In the genomic region with DNA sequence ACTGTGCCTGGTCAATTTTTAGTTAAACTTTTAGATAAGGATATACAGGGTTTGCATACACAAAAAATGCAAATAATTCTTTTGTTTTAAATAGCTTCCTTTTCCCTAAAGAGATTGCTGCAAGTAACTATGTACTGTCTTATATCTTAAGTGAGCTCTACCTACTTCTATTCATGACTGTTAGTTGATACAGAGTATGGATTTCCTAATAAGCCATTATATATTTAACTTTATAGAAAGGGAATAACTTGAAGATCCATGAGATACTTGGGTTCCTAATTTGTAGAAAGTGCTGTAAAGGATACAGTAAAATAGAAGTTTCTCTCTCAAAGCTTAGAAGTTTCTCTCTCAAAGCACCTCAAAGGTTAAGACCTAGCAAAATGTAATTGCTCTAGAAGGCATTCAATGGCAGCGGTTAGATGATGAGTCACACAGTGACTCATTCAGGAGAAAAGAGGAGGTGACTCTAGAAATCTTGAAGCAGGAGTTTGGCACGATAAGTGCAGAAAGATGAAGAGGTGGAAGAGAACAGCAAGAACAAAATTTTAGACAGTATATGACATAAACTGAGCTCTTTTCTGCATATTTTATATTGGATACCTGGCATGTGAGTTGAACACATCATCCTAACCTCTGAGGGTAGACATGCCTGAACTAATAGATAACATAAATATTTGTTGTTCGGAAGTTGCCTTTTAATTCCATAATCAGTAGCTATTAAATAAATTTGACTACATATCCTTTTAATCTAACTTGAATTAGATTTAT, we compare ENCODE assay signal across 1 cellular context.
TF ChIP-seq lines count a peak whose summit lies in the region.

No MANE protein-coding gene starts in this region.

TF ChIP-seq in K562, 482 proteins besides CTCF, POLR2A, EP300 and RAD21 (continued from another document and continues in another):
- TF ChIP-seq PML (IDR thresholded peaks at IDR 0.05; ENCODE audit: low read length): no peak
- TF ChIP-seq FOSL1 (tag; conservative IDR thresholded peaks at IDR 0.05): peak; percentile 100
- no peak for TF ChIP-seq GATAD2A (IDR thresholded peaks at IDR 0.05)
- TF ChIP-seq SMAD4 (CRISPR knock-in tag; conservative IDR thresholded peaks at IDR 0.05): no peak
- TF ChIP-seq TAF7 (tag; IDR thresholded peaks at IDR 0.05): no peak
- TF ChIP-seq ZNF778 (CRISPR knock-in tag; IDR thresholded peaks at IDR 0.05): no peak
- TF ChIP-seq, protein P1, sequence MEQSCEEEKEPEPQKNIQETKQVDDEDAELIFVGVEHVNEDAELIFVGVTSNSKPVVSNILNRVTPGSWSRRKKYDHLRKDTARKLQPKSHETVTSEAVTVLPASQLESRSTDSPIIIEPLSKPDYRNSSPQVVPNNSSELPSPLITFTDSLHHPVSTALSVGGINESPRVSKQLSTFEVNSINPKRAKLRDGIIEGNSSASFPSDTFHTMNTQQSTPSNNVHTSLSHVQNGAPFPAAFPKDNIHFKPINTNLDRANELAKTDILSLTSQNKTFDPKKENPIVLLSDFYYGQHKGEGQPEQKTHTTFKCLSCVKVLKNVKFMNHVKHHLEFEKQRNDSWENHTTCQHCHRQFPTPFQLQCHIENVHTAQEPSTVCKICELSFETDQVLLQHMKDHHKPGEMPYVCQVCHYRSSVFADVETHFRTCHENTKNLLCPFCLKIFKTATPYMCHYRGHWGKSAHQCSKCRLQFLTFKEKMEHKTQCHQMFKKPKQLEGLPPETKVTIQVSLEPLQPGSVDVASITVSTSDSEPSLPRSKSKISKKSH (CRISPR knock-in tag; IDR thresholded peaks at IDR 0.05): no peak
- TF ChIP-seq ATF1 (CRISPR knock-in tag; IDR thresholded peaks at IDR 0.05): no peak
- TF ChIP-seq ATF1 (tag; IDR thresholded peaks at IDR 0.05): peak; percentile 74
- peak; percentile 45; the same call in 1 of the 2 replicates for TF ChIP-seq MYC (IDR thresholded peaks at IDR 0.05; ENCODE audit: low read depth, low read length)
- TF ChIP-seq MYC (CRISPR knock-in tag; IDR thresholded peaks at IDR 0.05; ENCODE audit: borderline replicate concordance, low read depth): no peak
- no peak for TF ChIP-seq POLR3A (IDR thresholded peaks at IDR 0.05; ENCODE audit: borderline replicate concordance, extremely low read depth, insufficient read depth, insufficient read length)
- TF ChIP-seq PHF20 (IDR thresholded peaks at IDR 0.05; ENCODE audit: partially characterized antibody): no peak
- no peak for TF ChIP-seq SAFB (IDR thresholded peaks at IDR 0.05; ENCODE audit: borderline replicate concordance, low read depth, low read length)
- TF ChIP-seq HNRNPL (IDR thresholded peaks at IDR 0.05; ENCODE audit: low read depth, low read length): no peak
- TF ChIP-seq SIN3A (IDR thresholded peaks at IDR 0.05; ENCODE audit: borderline replicate concordance in 2 of 2, control insufficient read depth in 1 of 2, low read depth in 2 of 2, low read length in 2 of 2): no peak
- TF ChIP-seq JUND (IDR thresholded peaks at IDR 0.05; ENCODE audit: borderline replicate concordance, low read depth, low read length): peak; percentile 100
- peak; percentile 100 for TF ChIP-seq JUND (tag; IDR thresholded peaks at IDR 0.05; ENCODE audit: borderline replicate concordance, low read depth, low read length)
- no peak for TF ChIP-seq ZNF24 (IDR thresholded peaks at IDR 0.05)
- peak; percentile 100 for TF ChIP-seq JUN (IDR thresholded peaks at IDR 0.05; ENCODE audit: borderline replicate concordance, low read depth, low read length)
- no peak for TF ChIP-seq JUN (CRISPR knock-in tag; IDR thresholded peaks at IDR 0.05; ENCODE audit: borderline replicate concordance)
- TF ChIP-seq HDAC3 (IDR thresholded peaks at IDR 0.05; ENCODE audit: borderline replicate concordance, partially characterized antibody): no peak
- TF ChIP-seq THRAP3 (IDR thresholded peaks at IDR 0.05; ENCODE audit: borderline replicate concordance): no peak
- TF ChIP-seq, protein P2, sequence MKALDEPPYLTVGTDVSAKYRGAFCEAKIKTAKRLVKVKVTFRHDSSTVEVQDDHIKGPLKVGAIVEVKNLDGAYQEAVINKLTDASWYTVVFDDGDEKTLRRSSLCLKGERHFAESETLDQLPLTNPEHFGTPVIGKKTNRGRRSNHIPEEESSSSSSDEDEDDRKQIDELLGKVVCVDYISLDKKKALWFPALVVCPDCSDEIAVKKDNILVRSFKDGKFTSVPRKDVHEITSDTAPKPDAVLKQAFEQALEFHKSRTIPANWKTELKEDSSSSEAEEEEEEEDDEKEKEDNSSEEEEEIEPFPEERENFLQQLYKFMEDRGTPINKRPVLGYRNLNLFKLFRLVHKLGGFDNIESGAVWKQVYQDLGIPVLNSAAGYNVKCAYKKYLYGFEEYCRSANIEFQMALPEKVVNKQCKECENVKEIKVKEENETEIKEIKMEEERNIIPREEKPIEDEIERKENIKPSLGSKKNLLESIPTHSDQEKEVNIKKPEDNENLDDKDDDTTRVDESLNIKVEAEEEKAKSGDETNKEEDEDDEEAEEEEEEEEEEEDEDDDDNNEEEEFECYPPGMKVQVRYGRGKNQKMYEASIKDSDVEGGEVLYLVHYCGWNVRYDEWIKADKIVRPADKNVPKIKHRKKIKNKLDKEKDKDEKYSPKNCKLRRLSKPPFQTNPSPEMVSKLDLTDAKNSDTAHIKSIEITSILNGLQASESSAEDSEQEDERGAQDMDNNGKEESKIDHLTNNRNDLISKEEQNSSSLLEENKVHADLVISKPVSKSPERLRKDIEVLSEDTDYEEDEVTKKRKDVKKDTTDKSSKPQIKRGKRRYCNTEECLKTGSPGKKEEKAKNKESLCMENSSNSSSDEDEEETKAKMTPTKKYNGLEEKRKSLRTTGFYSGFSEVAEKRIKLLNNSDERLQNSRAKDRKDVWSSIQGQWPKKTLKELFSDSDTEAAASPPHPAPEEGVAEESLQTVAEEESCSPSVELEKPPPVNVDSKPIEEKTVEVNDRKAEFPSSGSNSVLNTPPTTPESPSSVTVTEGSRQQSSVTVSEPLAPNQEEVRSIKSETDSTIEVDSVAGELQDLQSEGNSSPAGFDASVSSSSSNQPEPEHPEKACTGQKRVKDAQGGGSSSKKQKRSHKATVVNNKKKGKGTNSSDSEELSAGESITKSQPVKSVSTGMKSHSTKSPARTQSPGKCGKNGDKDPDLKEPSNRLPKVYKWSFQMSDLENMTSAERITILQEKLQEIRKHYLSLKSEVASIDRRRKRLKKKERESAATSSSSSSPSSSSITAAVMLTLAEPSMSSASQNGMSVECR (CRISPR knock-in tag; IDR thresholded peaks at IDR 0.05): no peak
- no peak for TF ChIP-seq PCBP1 (IDR thresholded peaks at IDR 0.05; ENCODE audit: low read depth, low read length, poor library complexity, severe bottlenecking)
- no peak for TF ChIP-seq SNRNP70 (optimal IDR thresholded peaks at IDR 0.05; ENCODE audit: low read depth, low read length)
- TF ChIP-seq ZNF644 (tag; IDR thresholded peaks at IDR 0.05; ENCODE audit: low read depth): no peak
- TF ChIP-seq STAG1 (CRISPR knock-in tag; IDR thresholded peaks at IDR 0.05; ENCODE audit: borderline replicate concordance): no peak
- TF ChIP-seq, protein P3, sequence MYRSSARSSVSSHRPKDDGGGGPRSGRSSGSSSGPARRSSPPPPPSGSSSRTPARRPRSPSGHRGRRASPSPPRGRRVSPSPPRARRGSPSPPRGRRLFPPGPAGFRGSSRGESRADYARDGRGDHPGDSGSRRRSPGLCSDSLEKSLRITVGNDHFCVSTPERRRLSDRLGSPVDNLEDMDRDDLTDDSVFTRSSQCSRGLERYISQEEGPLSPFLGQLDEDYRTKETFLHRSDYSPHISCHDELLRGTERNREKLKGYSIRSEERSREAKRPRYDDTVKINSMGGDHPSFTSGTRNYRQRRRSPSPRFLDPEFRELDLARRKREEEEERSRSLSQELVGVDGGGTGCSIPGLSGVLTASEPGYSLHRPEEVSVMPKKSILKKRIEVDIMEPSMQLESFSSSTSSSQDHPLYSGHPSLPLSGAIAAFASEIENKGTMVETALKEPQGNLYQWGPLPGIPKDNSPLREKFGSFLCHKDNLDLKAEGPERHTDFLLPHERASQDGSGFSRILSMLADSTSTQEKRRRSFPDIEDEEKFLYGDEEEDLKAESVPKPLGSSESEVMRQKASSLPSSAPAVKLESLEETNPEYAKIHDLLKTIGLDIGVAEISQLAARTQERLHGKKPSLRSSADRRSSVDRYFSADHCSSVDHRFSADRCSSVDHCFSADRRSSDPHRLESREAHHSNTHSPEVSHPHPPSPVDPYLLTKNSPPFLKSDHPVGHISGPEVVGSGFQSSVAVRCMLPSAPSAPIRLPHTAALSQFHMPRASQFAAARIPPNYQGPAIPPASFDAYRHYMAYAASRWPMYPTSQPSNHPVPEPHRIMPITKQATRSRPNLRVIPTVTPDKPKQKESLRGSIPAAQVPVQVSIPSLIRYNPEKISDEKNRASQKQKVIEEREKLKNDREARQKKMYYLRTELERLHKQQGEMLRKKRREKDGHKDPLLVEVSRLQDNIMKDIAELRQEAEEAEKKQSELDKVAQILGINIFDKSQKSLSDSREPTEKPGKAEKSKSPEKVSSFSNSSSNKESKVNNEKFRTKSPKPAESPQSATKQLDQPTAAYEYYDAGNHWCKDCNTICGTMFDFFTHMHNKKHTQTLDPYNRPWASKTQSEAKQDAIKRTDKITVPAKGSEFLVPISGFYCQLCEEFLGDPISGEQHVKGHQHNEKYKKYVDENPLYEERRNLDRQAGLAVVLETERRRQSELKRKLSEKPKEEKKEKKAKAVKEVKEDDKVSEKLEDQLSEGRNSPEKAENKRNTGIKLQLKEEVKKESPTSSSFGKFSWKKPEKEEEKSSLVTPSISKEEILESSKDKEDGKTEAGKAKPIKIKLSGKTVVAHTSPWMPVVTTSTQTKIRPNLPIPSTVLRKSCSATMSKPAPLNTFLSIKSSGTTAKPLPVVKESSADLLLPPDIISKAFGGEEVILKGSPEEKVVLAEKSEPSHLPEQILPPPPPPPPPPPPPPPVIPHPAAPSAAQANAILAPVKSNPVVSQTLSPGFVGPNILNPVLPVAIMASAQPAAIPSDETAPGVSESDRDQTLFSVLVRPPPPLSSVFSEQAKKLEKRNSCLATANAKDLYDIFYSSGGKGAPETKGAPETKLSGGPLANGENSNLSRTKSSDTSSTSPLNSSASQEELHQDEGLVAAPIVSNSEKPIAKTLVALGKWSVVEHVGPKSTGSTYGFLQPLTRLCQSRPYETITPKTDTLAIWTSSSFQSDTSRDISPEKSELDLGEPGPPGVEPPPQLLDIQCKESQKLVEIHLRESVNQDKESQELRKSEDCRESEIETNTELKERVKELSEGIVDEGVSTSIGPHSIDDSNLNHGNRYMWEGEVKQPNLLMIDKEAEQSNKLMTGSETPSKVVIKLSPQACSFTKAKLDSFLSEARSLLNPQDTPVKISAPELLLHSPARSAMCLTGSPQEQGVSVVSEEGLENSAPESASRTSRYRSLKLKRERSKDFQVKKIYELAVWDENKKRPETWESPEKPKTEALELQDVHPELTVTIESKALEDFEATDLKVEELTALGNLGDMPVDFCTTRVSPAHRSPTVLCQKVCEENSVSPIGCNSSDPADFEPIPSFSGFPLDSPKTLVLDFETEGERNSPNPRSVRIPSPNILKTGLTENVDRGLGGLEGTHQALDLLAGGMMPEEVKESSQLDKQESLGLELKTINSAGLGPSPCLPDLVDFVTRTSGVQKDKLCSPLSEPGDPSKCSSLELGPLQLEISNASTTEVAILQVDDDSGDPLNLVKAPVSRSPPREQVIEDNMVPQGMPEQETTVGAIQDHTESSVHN (IDR thresholded peaks at IDR 0.05; ENCODE audit: borderline replicate concordance in 1 of 2, low read depth in 1 of 2): peak; percentile 71 to 91; a peak in 3 of 4 replicates
- TF ChIP-seq ZKSCAN3 (CRISPR knock-in tag; IDR thresholded peaks at IDR 0.05): no peak
- TF ChIP-seq ATF7 (IDR thresholded peaks at IDR 0.05): peak; percentile 91
- TF ChIP-seq MCM7 (IDR thresholded peaks at IDR 0.05): no peak
- no peak for TF ChIP-seq NR3C1 (CRISPR knock-in tag; IDR thresholded peaks at IDR 0.05)
- TF ChIP-seq, protein P4, sequence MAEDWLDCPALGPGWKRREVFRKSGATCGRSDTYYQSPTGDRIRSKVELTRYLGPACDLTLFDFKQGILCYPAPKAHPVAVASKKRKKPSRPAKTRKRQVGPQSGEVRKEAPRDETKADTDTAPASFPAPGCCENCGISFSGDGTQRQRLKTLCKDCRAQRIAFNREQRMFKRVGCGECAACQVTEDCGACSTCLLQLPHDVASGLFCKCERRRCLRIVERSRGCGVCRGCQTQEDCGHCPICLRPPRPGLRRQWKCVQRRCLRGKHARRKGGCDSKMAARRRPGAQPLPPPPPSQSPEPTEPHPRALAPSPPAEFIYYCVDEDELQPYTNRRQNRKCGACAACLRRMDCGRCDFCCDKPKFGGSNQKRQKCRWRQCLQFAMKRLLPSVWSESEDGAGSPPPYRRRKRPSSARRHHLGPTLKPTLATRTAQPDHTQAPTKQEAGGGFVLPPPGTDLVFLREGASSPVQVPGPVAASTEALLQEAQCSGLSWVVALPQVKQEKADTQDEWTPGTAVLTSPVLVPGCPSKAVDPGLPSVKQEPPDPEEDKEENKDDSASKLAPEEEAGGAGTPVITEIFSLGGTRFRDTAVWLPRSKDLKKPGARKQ (CRISPR knock-in tag; IDR thresholded peaks at IDR 0.05): no peak
- TF ChIP-seq RFX5 (IDR thresholded peaks at IDR 0.05; ENCODE audit: low read depth, low read length): no peak
- TF ChIP-seq, protein P5, sequence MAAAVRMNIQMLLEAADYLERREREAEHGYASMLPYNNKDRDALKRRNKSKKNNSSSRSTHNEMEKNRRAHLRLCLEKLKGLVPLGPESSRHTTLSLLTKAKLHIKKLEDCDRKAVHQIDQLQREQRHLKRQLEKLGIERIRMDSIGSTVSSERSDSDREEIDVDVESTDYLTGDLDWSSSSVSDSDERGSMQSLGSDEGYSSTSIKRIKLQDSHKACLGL (CRISPR knock-in tag; IDR thresholded peaks at IDR 0.05; ENCODE audit: borderline replicate concordance, poor library complexity, severe bottlenecking): no peak
- TF ChIP-seq, protein P6, sequence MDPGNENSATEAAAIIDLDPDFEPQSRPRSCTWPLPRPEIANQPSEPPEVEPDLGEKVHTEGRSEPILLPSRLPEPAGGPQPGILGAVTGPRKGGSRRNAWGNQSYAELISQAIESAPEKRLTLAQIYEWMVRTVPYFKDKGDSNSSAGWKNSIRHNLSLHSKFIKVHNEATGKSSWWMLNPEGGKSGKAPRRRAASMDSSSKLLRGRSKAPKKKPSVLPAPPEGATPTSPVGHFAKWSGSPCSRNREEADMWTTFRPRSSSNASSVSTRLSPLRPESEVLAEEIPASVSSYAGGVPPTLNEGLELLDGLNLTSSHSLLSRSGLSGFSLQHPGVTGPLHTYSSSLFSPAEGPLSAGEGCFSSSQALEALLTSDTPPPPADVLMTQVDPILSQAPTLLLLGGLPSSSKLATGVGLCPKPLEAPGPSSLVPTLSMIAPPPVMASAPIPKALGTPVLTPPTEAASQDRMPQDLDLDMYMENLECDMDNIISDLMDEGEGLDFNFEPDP (CRISPR knock-in tag; IDR thresholded peaks at IDR 0.05): no peak
- TF ChIP-seq, protein P7, sequence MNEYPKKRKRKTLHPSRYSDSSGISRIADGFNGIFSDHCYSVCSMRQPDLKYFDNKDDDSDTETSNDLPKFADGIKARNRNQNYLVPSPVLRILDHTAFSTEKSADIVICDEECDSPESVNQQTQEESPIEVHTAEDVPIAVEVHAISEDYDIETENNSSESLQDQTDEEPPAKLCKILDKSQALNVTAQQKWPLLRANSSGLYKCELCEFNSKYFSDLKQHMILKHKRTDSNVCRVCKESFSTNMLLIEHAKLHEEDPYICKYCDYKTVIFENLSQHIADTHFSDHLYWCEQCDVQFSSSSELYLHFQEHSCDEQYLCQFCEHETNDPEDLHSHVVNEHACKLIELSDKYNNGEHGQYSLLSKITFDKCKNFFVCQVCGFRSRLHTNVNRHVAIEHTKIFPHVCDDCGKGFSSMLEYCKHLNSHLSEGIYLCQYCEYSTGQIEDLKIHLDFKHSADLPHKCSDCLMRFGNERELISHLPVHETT (CRISPR knock-in tag; conservative IDR thresholded peaks at IDR 0.05 in 1 of 2, IDR thresholded peaks at IDR 0.05 in 1 of 2): 0 out of 4 replicates have a peak, but pooled peaks of 1 of the 2 experiments have one; percentile 43
- no peak for TF ChIP-seq BDP1 (IDR thresholded peaks at IDR 0.05; ENCODE audit: insufficient read depth, insufficient read length)
- TF ChIP-seq GABPB1 (CRISPR knock-in tag; IDR thresholded peaks at IDR 0.05): no peak
- peak; percentile 53; the same call in 1 of the 2 replicates for TF ChIP-seq LCOR (CRISPR knock-in tag; IDR thresholded peaks at IDR 0.05)
- TF ChIP-seq ZNF384 (IDR thresholded peaks at IDR 0.05; ENCODE audit: low read depth, low read length): no peak
